8 cellular contexts compared by ENCODE assay signal in the genomic region with DNA sequence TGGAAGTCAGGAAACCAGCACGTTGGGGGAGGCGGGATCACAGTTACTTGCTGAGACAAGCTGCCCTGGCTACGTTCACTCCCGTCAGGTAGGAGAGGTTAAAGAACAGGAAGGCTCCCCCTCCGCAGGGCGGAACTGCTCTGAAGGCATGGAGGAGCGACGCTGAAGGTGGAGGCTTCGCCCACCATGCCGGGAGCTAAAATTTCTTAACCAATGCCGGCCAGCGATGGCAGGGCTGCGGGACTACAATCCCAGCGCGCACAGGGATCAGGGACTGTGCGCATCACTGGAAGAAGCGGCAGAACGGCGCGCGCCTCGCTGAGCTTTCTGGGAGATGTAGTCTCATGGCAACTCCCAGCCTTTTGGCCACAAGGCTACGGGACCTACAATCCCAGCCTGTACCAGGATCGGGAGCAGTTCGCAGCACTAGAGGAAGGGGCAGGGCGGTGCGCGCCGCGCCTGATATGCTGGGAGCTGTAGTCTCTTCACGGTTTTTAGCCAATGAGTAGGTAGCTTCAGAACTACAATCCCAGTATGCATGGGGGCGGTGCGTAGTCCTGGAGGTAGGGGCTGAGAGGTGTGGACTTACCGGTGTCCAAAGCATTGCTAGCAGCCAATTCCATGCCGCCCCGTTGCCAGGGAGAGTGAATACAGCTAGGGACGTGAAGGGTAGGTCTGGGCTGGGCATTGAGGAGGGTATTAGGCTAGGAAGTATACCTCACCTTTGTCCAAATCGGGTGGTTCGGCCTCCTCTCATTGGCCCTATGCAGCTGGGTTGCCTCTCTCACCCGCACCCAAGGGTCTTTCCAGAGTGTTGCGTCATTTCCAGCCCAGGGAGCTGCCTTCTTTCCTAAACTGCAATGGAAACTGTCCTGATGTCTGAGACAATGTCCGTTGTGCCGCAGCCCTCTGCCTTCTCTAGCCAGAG. TPM values are rescaled to one million over a fixed set of nuclear protein-coding genes. Genes with fewer than 3 reads are reported as not detected.
DNase-seq lines count a peak whose midpoint lies in the region; ATAC-seq and TF ChIP-seq lines count a peak whose summit lies in the region.

No MANE protein-coding gene starts in this region.

- peaks cover 19% of the 10 kb centered on the region for H3K4me1 Mint-ChIP-seq in chondrocyte (ENCODE audit: low read depth)

- peaks cover 3% of the 10 kb centered on the region for H3K9me3 Mint-ChIP-seq in chondrocyte (ENCODE audit: low read depth)

- ATAC-seq in HG02678 (IDR thresholded peaks at IDR 0.05; ENCODE audit: unreplicated experiment) = peak; percentile 96
- ATAC-seq in activated CD4-positive, CD25-positive, alpha-beta regulatory T cell treated with anti-CD3 and anti-CD28 coated beads, Interleukin-2, amount 50 U/mL, for 24 hours = peak; percentile 97 to 98

- H3K36me3 Mint-ChIP-seq in chondrocyte (ENCODE audit: low read depth) = no peaks in the 10 kb centered on the region

- peak; percentile 29 for TF ChIP-seq CTCF in chondrocyte (IDR thresholded peaks at IDR 0.05)

- DNase-seq in GM04504 (ENCODE audit: low read depth) = peak; percentile 95
- DNase-seq in NCI-H1930 (lab: John Stamatoyannopoulos, UW) = peak; percentile 72 to 79
- peak; percentile 98 for DNase-seq in chondrocyte (ENCODE audit: low spot score)
- DNase-seq in islet precursor cell = peak; percentile 100
- peak; percentile 61 to 69 for DNase-seq in stimulated activated CD4-positive, alpha-beta T cell treated with anti-CD3 and anti-CD28 coated beads, Interleukin-12 subunit alpha, Interleukin-12 subunit beta, amount 100 ng/mL, for 24 hours (ENCODE audit: low read depth in 2 of 2)
- DNase-seq in NK-92 treated with Interleukin-12 subunit alpha and Interleukin-12 subunit beta, amount 100 ng/mL, for 24 hours (lab: John Stamatoyannopoulos, UW) = no peak

- H3K27me3 Mint-ChIP-seq in chondrocyte (ENCODE audit: low read depth) = no peaks in the 10 kb centered on the region

- peak overlapping the region; percentile 96 for H3K4me3 Mint-ChIP-seq in chondrocyte (ENCODE audit: unreplicated experiment)

- H3K27ac Mint-ChIP-seq in chondrocyte (ENCODE audit: unreplicated experiment) = peak overlapping the region; percentile 98

RNA-seq across cellular contexts. Expression of gene ZNF682, which starts 12.8 kb away (rescaled TPM):
- total RNA-seq in chondrocyte = 4.5 to 5.4 TPM (median 4.9 TPM) in 3 replicates

RNA-seq across cellular contexts. Expression of gene ZNF90, which starts 25.7 kb away (rescaled TPM):
- 2.3 to 5.1 TPM (median 2.4 TPM) in 3 replicates for total RNA-seq in chondrocyte
